Comparison of ENCODE assay signal across 11 cellular contexts in genomic region chr12:106910202-106910601, GRCh38. TPM values are rescaled to one million over a fixed set of nuclear protein-coding genes. Genes with fewer than 3 reads are reported as not detected.
DNase-seq lines count a peak whose midpoint lies in the region; ATAC-seq and TF ChIP-seq lines count a peak whose summit lies in the region.
"Had no signal": no experiment of that assay in that cellular context is flagged by ENCODE, and none has a peak within 500 bp of the region (broad histone marks: within the 10 kb centered on the region; RNA-seq: fewer than 3 reads in every experiment).

No MANE protein-coding gene starts in this region.

- no peaks in the 10 kb centered on the region for H3K36me3 ChIP-seq in PC-3 (ENCODE audit: low read depth, low read length)

- no peak overlapping the region for H3K4me3 ChIP-seq in PC-3 (ENCODE audit: low read length)

- ATAC-seq in GM19455 (IDR thresholded peaks at IDR 0.05; ENCODE audit: unreplicated experiment) (peak; percentile 57), HG03108 (IDR thresholded peaks at IDR 0.05; ENCODE audit: unreplicated experiment) (peak; percentile 69), PC-3 (no peak)

- no peaks in the 10 kb centered on the region for H3K79me2 ChIP-seq in PC-3 (ENCODE audit: low read length)

- CTCF ChIA-PET in PC-3 (lab: Charles Lee), result interaction anchor here (0.6 kb wide), 1 partner anchor 146 kb away, joined by 3 read pairs; no protein-coding TSS in a partner anchor
- CTCF ChIA-PET in HEK293T (lab: Yijun Ruan, JAX), result interaction anchor here (1.0 to 1.4 kb wide), 2 partner anchors 8 to 12 kb away, joined by 3 read pairs; no protein-coding TSS in a partner anchor

- no peak overlapping the region for H3K4me2 ChIP-seq in PC-3 (ENCODE audit: low read length)

- no TSS peak for BruUV-seq in PC-3 (replicated peaks; lab: Mats Ljungman, UMichigan)

- H3K27me3 ChIP-seq in PC-3 (ENCODE audit: low read length), result no peaks in the 10 kb centered on the region

- no peak overlapping the region for H3K27ac ChIP-seq in PC-3 (ENCODE audit: low read length)
- no peak overlapping the region for H3K27ac ChIP-seq in substantia nigra (ENCODE audit: low read depth, low read length, poor library complexity, severe bottlenecking)

- POLR2A ChIA-PET in PC-3 (lab: Charles Lee; ENCODE audit: unreplicated experiment), result no interaction called here
- POLR2A ChIA-PET in HEK293T (lab: Yijun Ruan, JAX), result no interaction called here

- H3K9me3 ChIP-seq in PC-3 (ENCODE audit: low read length), result no peaks in the 10 kb centered on the region

- H2AFZ ChIP-seq in PC-3 (ENCODE audit: low read length), result no peak overlapping the region

- no peaks in the 10 kb centered on the region for H3K9me2 ChIP-seq in PC-3 (replicated peaks; ENCODE audit: low read length)

- no peak overlapping the region for H3K9ac ChIP-seq in PC-3 (ENCODE audit: low read length)

- H3K4me1 ChIP-seq in PC-3 (ENCODE audit: insufficient read depth, low read length), result no peaks in the 10 kb centered on the region

- H4K20me1 ChIP-seq in PC-3 (ENCODE audit: low read length), result no peaks in the 10 kb centered on the region

- peak; percentile 33 for DNase-seq in GDM1 (lab: John Stamatoyannopoulos, UW)
- DNase-seq in SKM-1 treated with dmso at 0.1 percent for 144 hours (lab: John Stamatoyannopoulos, UW; ENCODE audit: unreplicated experiment), result peak; percentile 27
- DNase-seq in PC-3, result no peak
- DNase-seq in HEK293T (ENCODE audit: extremely low spot score), result no peak
- DNase-seq in NCI-H2196 (lab: John Stamatoyannopoulos, UW; ENCODE audit: unreplicated experiment), result no peak
- no peak for DNase-seq in substantia nigra (lab: John Stamatoyannopoulos, UW)
- DNase-seq: activated naive CD8-positive, alpha-beta T cell treated with anti-CD3 and anti-CD28 coated beads, Interleukin-2, amount 10 ng/mL, durations not matched to agents 7 days and 5 days; mammary epithelial cell; NCI-H1092 had no signal

- no peaks in the 10 kb centered on the region for H3F3A ChIP-seq in PC-3 (ENCODE audit: low read length, unreplicated experiment)

- no peak for TF ChIP-seq CTCF in PC-3 (conservative IDR thresholded peaks at IDR 0.05; ENCODE audit: low read depth, low read length)

- intact Hi-C loops in PC-3 (cut with micrococcal nuclease), result loop anchor here (10.0 kb wide), 1 partner anchor 245 kb away; no protein-coding TSS in a partner anchor

TF ChIP-seq in HEK293T, 16 proteins besides CTCF, POLR2A, EP300 and RAD21:
- TF ChIP-seq L3MBTL2 (conservative IDR thresholded peaks at IDR 0.05), result no peak
- TF ChIP-seq ZNF384 (IDR thresholded peaks at IDR 0.05), result no peak
- TF ChIP-seq HDGF (IDR thresholded peaks at IDR 0.05; ENCODE audit: borderline replicate concordance), result no peak
- TF ChIP-seq SUZ12 (IDR thresholded peaks at IDR 0.05), result no peak
- no peak for TF ChIP-seq NFRKB (IDR thresholded peaks at IDR 0.05)
- no peak for TF ChIP-seq FOXM1 (IDR thresholded peaks at IDR 0.05; ENCODE audit: borderline replicate concordance)
- no peak for TF ChIP-seq ARNT (IDR thresholded peaks at IDR 0.05)
- no peak for TF ChIP-seq ELF4 (IDR thresholded peaks at IDR 0.05)
- no peak for TF ChIP-seq CTBP1 (IDR thresholded peaks at IDR 0.05; ENCODE audit: borderline replicate concordance)
- no peak for TF ChIP-seq FOXA1 (IDR thresholded peaks at IDR 0.05)
- TF ChIP-seq PKNOX1 (IDR thresholded peaks at IDR 0.05), result no peak
- no peak for TF ChIP-seq SP1 (IDR thresholded peaks at IDR 0.05)
- TF ChIP-seq BHLHE40 (IDR thresholded peaks at IDR 0.05; ENCODE audit: borderline replicate concordance), result no peak
- no peak for TF ChIP-seq LEF1 (IDR thresholded peaks at IDR 0.05; ENCODE audit: borderline replicate concordance)
- TF ChIP-seq FOXK2 (IDR thresholded peaks at IDR 0.05), result no peak
- no peak for TF ChIP-seq TARDBP (IDR thresholded peaks at IDR 0.05)

RNA-seq across cellular contexts. Expression of gene TMEM263, which starts 45.5 kb away (rescaled TPM):
- 42.7 and 59.7 TPM in 2 replicates for total RNA-seq in PC-3 (2014; rRNA removed)

Comparison
In these comparisons a context has a peak if more than half of its experiments do, and no peak if none do; other contexts are left out.
1. DNase-seq: peak in GDM1 (single experiment) and SKM-1 treated with dmso at 0.1 percent for 144 hours (single experiment); none in PC-3 (single experiment), HEK293T (single experiment), NCI-H2196 (single experiment) and substantia nigra (0 of 49).